ENCODE assay signal across 8 cellular contexts in the genomic region with DNA sequence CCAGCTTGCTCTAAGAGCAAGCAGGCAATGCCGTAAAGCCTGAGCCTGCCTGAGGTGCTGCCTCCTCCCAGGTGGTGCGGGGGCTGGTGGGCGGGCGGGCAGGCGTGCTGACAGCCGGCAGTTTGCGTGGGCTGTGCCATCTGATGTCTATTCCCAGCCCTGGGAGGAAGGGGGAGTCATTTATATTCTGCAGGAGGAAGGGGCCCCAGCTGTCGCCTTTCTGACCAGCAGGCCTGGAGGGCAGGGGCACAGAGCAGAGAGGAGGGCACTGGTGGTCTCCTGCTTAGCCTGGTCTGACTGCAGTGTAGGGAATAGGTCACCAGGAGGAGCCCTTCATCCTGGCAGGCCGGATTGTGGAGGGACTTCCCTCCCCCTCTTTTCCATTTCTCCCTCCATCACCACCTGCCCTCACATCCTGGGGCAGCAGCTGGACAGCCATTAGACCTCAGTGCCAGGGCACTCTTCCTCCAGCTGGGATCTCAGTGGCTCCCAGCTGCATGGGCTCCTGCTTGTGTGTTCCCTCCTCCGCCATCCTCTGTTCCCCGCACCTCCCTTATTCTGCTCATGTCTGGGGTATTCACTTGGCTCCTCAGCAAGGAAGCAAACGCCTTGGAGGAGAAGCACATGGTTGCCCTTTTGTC. TPM values are rescaled to one million over a fixed set of nuclear protein-coding genes. Genes with fewer than 3 reads are reported as not detected.
DNase-seq lines count a peak whose midpoint lies in the region; ATAC-seq and TF ChIP-seq lines count a peak whose summit lies in the region.

No MANE protein-coding gene starts in this region.

- H3K9me3 ChIP-seq in stomach = no peaks in the 10 kb centered on the region

- no peak for TF ChIP-seq EP300 in stomach (IDR thresholded peaks at IDR 0.05)

- H3K9me3 Mint-ChIP-seq in activated T-cell treated with anti-CD3 and anti-CD28 coated beads, Interleukin-2, amount 50 U/mL, for 4 hours = no peaks in the 10 kb centered on the region

- DNase-seq in GM03348 (ENCODE audit: low spot score) (peak; percentile 58), NCI-H146 treated with DMSO at 0.1 percent for 48 hours (lab: John Stamatoyannopoulos, UW; ENCODE audit: unreplicated experiment) (peak; percentile 64), hepatic stellate cell (ENCODE audit: low spot score) (peak; percentile 53), stomach (no peak), GM13976 (ENCODE audit: low spot score) (no peak)
- DNase-seq in activated T-cell treated with anti-CD3 and anti-CD28 coated beads, Interleukin-2, amount 50 U/mL, for 4 hours = peak; percentile 43

- in situ Hi-C loops in GM13976 (cut with MboI; ENCODE audit: low sequenced_read_pairs, unreplicated experiment) = loop anchor here (5.0 kb wide), 1 partner anchor 34 kb away; no protein-coding TSS in a partner anchor

- H3K27me3 ChIP-seq in stomach = no peaks in the 10 kb centered on the region

- H3K4me1 ChIP-seq in stomach = peaks cover 34 to 89% (median 60%) of the 10 kb centered on the region in 4 donors

- peaks cover 19 to 48% (median 43%) of the 10 kb centered on the region in 4 donors for H3K36me3 ChIP-seq in stomach

- H3K36me3 Mint-ChIP-seq in activated T-cell treated with anti-CD3 and anti-CD28 coated beads, Interleukin-2, amount 50 U/mL, for 4 hours (ENCODE audit: insufficient read depth) = peaks cover 9% of the 10 kb centered on the region

- no peak for ATAC-seq in activated T-cell treated with anti-CD3 and anti-CD28 coated beads, Interleukin-2, amount 50 U/mL, for 4 hours
- ATAC-seq in GM19455 (IDR thresholded peaks at IDR 0.05; ENCODE audit: unreplicated experiment) = no peak
- no peak for ATAC-seq in GM18498 (IDR thresholded peaks at IDR 0.05; ENCODE audit: unreplicated experiment)

- no peak overlapping the region for H3K4me3 Mint-ChIP-seq in activated T-cell treated with anti-CD3 and anti-CD28 coated beads, Interleukin-2, amount 50 U/mL, for 4 hours

- H3K27me3 Mint-ChIP-seq in activated T-cell treated with anti-CD3 and anti-CD28 coated beads, Interleukin-2, amount 50 U/mL, for 4 hours (ENCODE audit: low read depth) = no peaks in the 10 kb centered on the region

- TF ChIP-seq CTCF in stomach (IDR thresholded peaks at IDR 0.05) (peak in 5 of 7 experiments; percentile 21 to 36 (median 29)), GM13976 (IDR thresholded peaks at IDR 0.05; ENCODE audit: borderline replicate concordance, control extremely low read depth, extremely low read depth, insufficient read depth, missing control alignments) (no peak)

- WGBS in stomach, 5 donors = 73 to 82% (median 77%) methylated on average over 11 to 12 of the region's 12 CpGs

- H3K27ac ChIP-seq in stomach = peak overlapping the region in 1 of 5 donors; percentile 56

- H3K4me3 ChIP-seq in stomach = no peak overlapping the region

- intact Hi-C loops in stomach (cut with DNase I; ENCODE audit: low total_unique reads) = no loop called here

- no peak for TF ChIP-seq POLR2A in stomach (IDR thresholded peaks at IDR 0.05)

- peaks cover 92% of the 10 kb centered on the region for H3K4me1 Mint-ChIP-seq in activated T-cell treated with anti-CD3 and anti-CD28 coated beads, Interleukin-2, amount 50 U/mL, for 4 hours (ENCODE audit: low read depth)

RNA-seq across cellular contexts. Expression of gene CYB561D1, which starts 4.4 kb away (rescaled TPM):
- total RNA-seq in activated T-cell treated with anti-CD3 and anti-CD28 coated beads, Interleukin-2, amount 50 U/mL, for 4 hours = 10 to 100 TPM in 2 of 3 donors, 1 to 10 TPM in 1; 9.0 to 11.1 (median 10.6) TPM
- 1 to 10 TPM; 1.8 to 6.4 (median 2.3) TPM for total RNA-seq in stomach
- 1 to 10 TPM; 1.8 to 4.4 (median 4.1) TPM for polyA plus RNA-seq in stomach

RNA-seq across cellular contexts. Expression of gene AMIGO1, which starts 11.2 kb away (rescaled TPM):
- 1 to 10 TPM; 2.9 to 4.5 (median 4.0) TPM for total RNA-seq in activated T-cell treated with anti-CD3 and anti-CD28 coated beads, Interleukin-2, amount 50 U/mL, for 4 hours
- 10 to 100 TPM in 1 of 5 donors, 1 to 10 TPM in 4; 1.7 to 25.7 (median 3.5) TPM for total RNA-seq in stomach
- polyA plus RNA-seq in stomach = 1 to 10 TPM; 1.3 to 1.8 (median 1.7) TPM

RNA-seq across cellular contexts. Expression of gene ATXN7L2, which starts 14.6 kb away (rescaled TPM):
- 10 to 100 TPM; 19.5 to 23.8 (median 23.6) TPM for total RNA-seq in activated T-cell treated with anti-CD3 and anti-CD28 coated beads, Interleukin-2, amount 50 U/mL, for 4 hours
- 1 to 10 TPM in 3 of 5 donors, under 1 TPM in 1, not detected in 1; 0.29 to 5.1 (median 2.6) TPM for total RNA-seq in stomach
- polyA plus RNA-seq in stomach = 1 to 10 TPM in 2 of 3 donors, under 1 TPM in 1; 0.76 to 6.3 (median 5.2) TPM

RNA-seq across cellular contexts. Expression of gene SYPL2, which starts 31.9 kb away (rescaled TPM):
- under 1 TPM in 2 of 3 donors, not detected in 1; 0.13 to 0.37 TPM for total RNA-seq in activated T-cell treated with anti-CD3 and anti-CD28 coated beads, Interleukin-2, amount 50 U/mL, for 4 hours
- total RNA-seq in stomach = under 1 TPM in 2 of 5 donors, not detected in 3; 0.45 to 0.58 TPM
- polyA plus RNA-seq in stomach = 1 to 10 TPM in 1 of 3 donors, under 1 TPM in 2; 0.50 to 1.0 (median 0.61) TPM

RNA-seq across cellular contexts. Expression of gene GPR61, which starts 41.4 kb away (rescaled TPM):
- not detected for total RNA-seq in activated T-cell treated with anti-CD3 and anti-CD28 coated beads, Interleukin-2, amount 50 U/mL, for 4 hours
- total RNA-seq in stomach = not detected
- polyA plus RNA-seq in stomach = under 1 TPM in 1 of 3 donors, not detected in 2; 0.12 TPM

Comparison
In these comparisons a context has a peak if more than half of its experiments do, and no peak if none do; other contexts are left out.
1. DNase-seq: peak in GM03348 (single experiment), NCI-H146 treated with DMSO at 0.1 percent for 48 hours (single experiment), activated T-cell treated with anti-CD3 and anti-CD28 coated beads, Interleukin-2, amount 50 U/mL, for 4 hours (single experiment) and hepatic stellate cell (single experiment); none in stomach (single experiment) and GM13976 (single experiment).